8 cellular contexts compared by ENCODE assay signal in genomic region chr2:73284296-73285161, GRCh38. TPM values are rescaled to one million over a fixed set of nuclear protein-coding genes. Genes with fewer than 3 reads are reported as not detected.
A peak's percentile ranks its signal among the peaks of the same experiment; 100 is the strongest.
DNase-seq lines count a peak whose midpoint lies in the region; ATAC-seq and TF ChIP-seq lines count a peak whose summit lies in the region.

Gene FBXO41 (minus strand): TSS chr2:73284478. CDS start chr2:73269630, 14,848 bp downstream.

- H3K27ac Mint-ChIP-seq in Caco-2 (ENCODE audit: unreplicated experiment): no peak within 1 kb of the TSS

- no peaks in the 10 kb centered on the region for H3K36me3 Mint-ChIP-seq in Caco-2 (ENCODE audit: insufficient read depth, unreplicated experiment)

- ATAC-seq in GM19397 (IDR thresholded peaks at IDR 0.05; ENCODE audit: unreplicated experiment) (peak; percentile 75), HG03520 (IDR thresholded peaks at IDR 0.05; ENCODE audit: unreplicated experiment) (peak; percentile 53), Right ventricle myocardium superior (ENCODE audit: poor library complexity) (peak; percentile 80)

- no peaks in the 10 kb centered on the region for H3K36me3 ChIP-seq in Caco-2 (ENCODE audit: control insufficient read depth, insufficient read depth, low read length)

- DNase-seq in Caco-2: peak; percentile 58 to 59
- DNase-seq in activated effector memory CD4-positive, alpha-beta T cell treated with Interleukin-2 at 50 U/mL for 16 hours: peak; percentile 51
- DNase-seq in Right ventricle myocardium superior: peak; percentile 61
- DNase-seq in retina: peak; percentile 73
- DNase-seq in NCI-H2029 (lab: John Stamatoyannopoulos, UW): no peak

- H3K4me1 ChIP-seq in Caco-2: peaks cover 5% of the 10 kb centered on the region; the same call in 1 of the 2 replicates

- no peaks in the 10 kb centered on the region for H3K9me3 Mint-ChIP-seq in Caco-2 (ENCODE audit: unreplicated experiment)

- intact Hi-C loops in Caco-2 (cut with micrococcal nuclease; ENCODE audit: unreplicated experiment): loop anchor here (1.0 kb wide), 1 partner anchor 15 kb away; no protein-coding TSS in a partner anchor
- intact Hi-C loops in Right ventricle myocardium superior (cut with DNase I): no loop called here

- peaks cover 2% of the 10 kb centered on the region for H3K27me3 Mint-ChIP-seq in Caco-2 (ENCODE audit: insufficient read depth, unreplicated experiment)

- H3K27me3 ChIP-seq in Caco-2 (replicated peaks; ENCODE audit: control insufficient read depth, insufficient read depth, low read length): no peaks in the 10 kb centered on the region

- H3K4me3 ChIP-seq in Caco-2 (ENCODE audit: low read depth, low read length): peak within 1 kb of the TSS; percentile 84

- BruUV-seq in Caco-2 (replicated peaks; lab: Mats Ljungman, UMichigan): no TSS peak

- peak within 1 kb of the TSS; percentile 65 for H3K4me3 Mint-ChIP-seq in Caco-2 (ENCODE audit: unreplicated experiment)

- H3K4me1 Mint-ChIP-seq in Caco-2 (ENCODE audit: low read depth, unreplicated experiment): no peaks in the 10 kb centered on the region

- no peak for TF ChIP-seq CTCF in Caco-2 (IDR thresholded peaks at IDR 0.05; ENCODE audit: insufficient read depth in 1 of 2, low read depth in 1 of 2, low read length in 1 of 2, severe bottlenecking in 1 of 2, unreplicated experiment in 1 of 2)

- peak; percentile 62 for TF ChIP-seq POLR2A in Raji (IDR thresholded peaks at IDR 0.05; ENCODE audit: insufficient read depth, low read depth, low read length)

- H3K9me3 ChIP-seq in Caco-2: no peaks in the 10 kb centered on the region

- CTCF ChIA-PET in Caco-2 (lab: Charles Lee): interaction anchor here (0.8 kb wide), 1 partner anchor 9 kb away, joined by 3 read pairs; the partner anchor contains the start of gene EGR4

- POLR2A ChIA-PET in Caco-2 (lab: Charles Lee): interaction anchor here (0.6 kb wide), 1 partner anchor 16 kb away, joined by 3 read pairs; no protein-coding TSS in a partner anchor

RNA-seq across cellular contexts. Expression of gene FBXO41, which starts in this region (rescaled TPM):
- total RNA-seq in Caco-2 (2022): 11.6 and 12.1 TPM in 2 replicates
- 0.51 TPM for total RNA-seq in Right ventricle myocardium superior

Comparison
In these comparisons a context has a peak if more than half of its experiments do, and no peak if none do; other contexts are left out.
1. Peak in DNase-seq and ATAC-seq in Right ventricle myocardium superior; RNA of the gene not detected or under 1 TPM.